Comparison of ENCODE assay signal across 8 cellular contexts in the genomic region with DNA sequence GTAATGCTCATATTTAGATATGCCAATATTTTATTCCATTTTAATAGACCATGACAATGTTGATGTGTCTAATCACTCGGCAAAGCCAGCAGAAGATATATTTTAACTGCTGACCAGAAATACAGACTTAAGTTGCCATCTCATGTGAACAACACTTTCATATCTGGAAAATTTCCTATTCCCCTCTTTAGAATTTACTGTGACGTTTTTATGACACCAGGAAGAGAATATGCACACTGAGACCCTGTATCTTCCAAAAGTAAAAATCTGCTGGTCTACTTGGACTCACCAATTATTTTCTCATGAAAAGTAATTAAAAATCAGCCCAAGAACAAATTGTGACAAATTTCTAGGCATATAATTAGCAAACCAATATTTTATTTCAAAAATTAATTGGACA. TPM values are rescaled to one million over a fixed set of nuclear protein-coding genes. Genes with fewer than 3 reads are reported as not detected.
DNase-seq lines count a peak whose midpoint lies in the region; FAIRE-seq and TF ChIP-seq lines count a peak whose summit lies in the region.

No MANE protein-coding gene starts in this region.

- H3K27ac ChIP-seq in esophagus squamous epithelium (no peak overlapping the region), rectal smooth muscle tissue (ENCODE audit: low read depth, low read length) (no peak overlapping the region)

- DNase-seq in GM12892 (ENCODE audit: insufficient read length) (no peak), RKO (ENCODE audit: low spot score) (peak; percentile 20), esophagus squamous epithelium (lab: John Stamatoyannopoulos, UW) (no peak), DMS53 (lab: John Stamatoyannopoulos, UW) (no peak), urothelium cell line (ENCODE audit: low spot score) (no peak), NCI-H146 treated with DMSO at 0.1 percent for 48 hours (lab: John Stamatoyannopoulos, UW; ENCODE audit: unreplicated experiment) (no peak)
- DNase-seq in activated CD4-positive, alpha-beta T cell treated with anti-CD3 and anti-CD28 coated beads, Interleukin-2, amount 50 U/mL, for 1 hour = no peak

- intact Hi-C loops in esophagus squamous epithelium (cut with DNase I) = no loop called here

- peak; percentile 54 for FAIRE-seq in GM12892 (lab: Jason Lieb, UNC)
- no peak for FAIRE-seq in urothelium cell line (lab: Jason Lieb, UNC)

- H3K9ac ChIP-seq in rectal smooth muscle tissue (ENCODE audit: low read length) = no peak overlapping the region

- H3K4me3 ChIP-seq in esophagus squamous epithelium (peak overlapping the region; percentile 90 to 98 (median 94)), rectal smooth muscle tissue (ENCODE audit: low read length) (peak overlapping the region; percentile 100)

- WGBS in esophagus squamous epithelium, 2 donors = 15 to 40% methylated on average over 2 of the region's 2 CpGs

- TF ChIP-seq CTCF in esophagus squamous epithelium (IDR thresholded peaks at IDR 0.05) = no peak

- no peak for TF ChIP-seq POLR2A in GM12892 (IDR thresholded peaks at IDR 0.05; ENCODE audit: low read depth, low read length)
- TF ChIP-seq POLR2A in esophagus squamous epithelium (IDR thresholded peaks at IDR 0.05) = no peak

- H3K36me3 ChIP-seq in esophagus squamous epithelium (peaks cover 0 to 7% (median 0%) of the 10 kb centered on the region in 3 donors), rectal smooth muscle tissue (ENCODE audit: control insufficient read depth, insufficient read depth, low read length) (no peaks in the 10 kb centered on the region)

- no peaks in the 10 kb centered on the region for H3K27me3 ChIP-seq in esophagus squamous epithelium
- no peaks in the 10 kb centered on the region for H3K27me3 ChIP-seq in rectal smooth muscle tissue (ENCODE audit: control insufficient read depth, insufficient read depth, low read length)

- H3K9me3 ChIP-seq in esophagus squamous epithelium = no peaks in the 10 kb centered on the region

- H3K4me1 ChIP-seq in esophagus squamous epithelium (peaks cover 5 to 55% (median 32%) of the 10 kb centered on the region in 3 donors), rectal smooth muscle tissue (ENCODE audit: control insufficient read depth, insufficient read depth, low read length) (peaks cover 9% of the 10 kb centered on the region)

RNA-seq across cellular contexts. Expression of a gene that starts 2.1 kb away (rescaled TPM):
- 25.0 TPM for polyA plus RNA-seq in GM12892 (2012; ENCODE audit: missing spikeins)
- 10 to 100 TPM in 3 of 4 donors, 1 to 10 TPM in 1; 8.8 to 17.5 (median 14.9) TPM for total RNA-seq in esophagus squamous epithelium

RNA-seq across cellular contexts. Expression of a gene that starts 2.5 kb away (rescaled TPM):
- 15.2 TPM for polyA plus RNA-seq in GM12892 (2012; ENCODE audit: missing spikeins)
- total RNA-seq in esophagus squamous epithelium = 10 to 100 TPM in 2 of 4 donors, 1 to 10 TPM in 2; 5.4 to 13.9 (median 8.7) TPM

RNA-seq across cellular contexts. Expression of a gene that starts 45.2 kb away (rescaled TPM):
- not detected for polyA plus RNA-seq in GM12892 (2012; ENCODE audit: missing spikeins)
- total RNA-seq in esophagus squamous epithelium = not detected
